Comparison of ENCODE assay signal across 8 cellular contexts in genomic region chr18:55585586-55586521, GRCh38. TPM values are rescaled to one million over a fixed set of nuclear protein-coding genes. Genes with fewer than 3 reads are reported as not detected.
DNase-seq lines count a peak whose midpoint lies in the region; ATAC-seq, FAIRE-seq and TF ChIP-seq lines count a peak whose summit lies in the region.

No MANE protein-coding gene starts in this region.

- H4K8ac ChIP-seq in IMR-90 (ENCODE audit: low read depth in 2 of 2, low read length in 2 of 2) = peak overlapping the region; percentile 55 to 59

- peak overlapping the region; percentile 74 for H4K91ac ChIP-seq in IMR-90 (ENCODE audit: insufficient read depth, low read depth, low read length)

- CTCF ChIA-PET in AG04450 (lab: Charles Lee) (interaction anchor here (0.6 to 1.5 kb wide), 5 partner anchors 242 to 990 kb away, joined by 3 to 6 read pairs (median 5); no protein-coding TSS in a partner anchor), IMR-90 (lab: Yijun Ruan, JAX) (interaction anchor here (0.6 kb wide), 1 partner anchor 194 kb away, joined by 3 read pairs; no protein-coding TSS in a partner anchor)

- peak overlapping the region; percentile 50 for H2BK20ac ChIP-seq in IMR-90 (ENCODE audit: low read depth, low read length)

- H3K4ac ChIP-seq in IMR-90 (ENCODE audit: low read depth, low read length) = peak overlapping the region; percentile 58

- POLR2A ChIA-PET in AG04450 (lab: Yijun Ruan, JAX) (no interaction called here), IMR-90 (lab: Charles Lee; ENCODE audit: unreplicated experiment) (interaction anchor here (0.6 kb wide), 1 partner anchor 351 kb away, joined by 3 read pairs; no protein-coding TSS in a partner anchor)

- ATAC-seq in IMR-90 (ENCODE audit: low read depth) (no peak), GM18517 (IDR thresholded peaks at IDR 0.05; ENCODE audit: unreplicated experiment) (no peak), HG02623 (IDR thresholded peaks at IDR 0.05; ENCODE audit: unreplicated experiment) (no peak), pancreas (no peak), GM18907 (IDR thresholded peaks at IDR 0.05; ENCODE audit: unreplicated experiment) (no peak)

- peak overlapping the region; percentile 18 for H2AK9ac ChIP-seq in IMR-90 (replicated peaks; ENCODE audit: low read depth, low read length, poor library complexity)

- intact Hi-C loops in IMR-90 (cut with micrococcal nuclease) = loop anchor here (2.0 to 10.0 kb wide), 8 partner anchors 84 to 649 kb away; no protein-coding TSS in a partner anchor
- intact Hi-C loops in pancreas (cut with DNase I) = no loop called here

- BruUV-seq in IMR-90 (replicated peaks; lab: Mats Ljungman, UMichigan) = no TSS peak

- WGBS in IMR-90 (ENCODE audit: extremely low coverage in 2 of 2, insufficient read length in 1 of 2), 2 experiments = 0% methylated on average over 4 of the region's 14 CpGs; no CpG with 5 or more reads in 1 of the 2 experiments
- 67 to 70% methylated on average over 14 of the region's 14 CpGs for WGBS in pancreas, 2 donors

- H2BK15ac ChIP-seq in IMR-90 (ENCODE audit: low read depth, low read length) = peak overlapping the region; percentile 63; the same call in 2 of the 3 replicates

- peak overlapping the region; percentile 67 for H2BK120ac ChIP-seq in IMR-90 (ENCODE audit: low read depth, low read length)

- TF ChIP-seq CTCF in AG04450 (IDR thresholded peaks at IDR 0.05; ENCODE audit: low read depth, low read length) (no peak), IMR-90 (conservative IDR thresholded peaks at IDR 0.05; ENCODE audit: low read depth, low read length) (no peak), bronchial epithelial cell (IDR thresholded peaks at IDR 0.05; ENCODE audit: insufficient read depth, low read length, severe bottlenecking) (no peak), pancreas (IDR thresholded peaks at IDR 0.05) (no peak)

- H3K36me3 ChIP-seq in IMR-90 (ENCODE audit: control insufficient read depth, insufficient read depth, low read length) = peaks cover 2% of the 10 kb centered on the region; the same call in 1 of the 2 replicates
- H3K36me3 ChIP-seq in bronchial epithelial cell (ENCODE audit: control insufficient read depth, insufficient read depth, low read length) = no peaks in the 10 kb centered on the region
- no peaks in the 10 kb centered on the region for H3K36me3 ChIP-seq in mucosa of rectum (ENCODE audit: control insufficient read depth in 2 of 2, insufficient read depth in 2 of 2, low read length in 2 of 2)
- no peaks in the 10 kb centered on the region for H3K36me3 ChIP-seq in pancreas

- dilution Hi-C loops in IMR-90 (cut with HindIII; ENCODE audit: low sequenced_read_pairs, unreplicated experiment) = no loop called here

- H3K23ac ChIP-seq in IMR-90 (ENCODE audit: low read depth, low read length) = peak overlapping the region; percentile 99

- H3K9me3 ChIP-seq in AG04450 (ENCODE audit: control insufficient read depth, insufficient read depth, low read length) (no peaks in the 10 kb centered on the region), IMR-90 (ENCODE audit: control insufficient read depth, insufficient read depth, low read length) (no peaks in the 10 kb centered on the region), mucosa of rectum (ENCODE audit: control insufficient read depth in 2 of 2, low read length in 2 of 2) (no peaks in the 10 kb centered on the region), pancreas (no peaks in the 10 kb centered on the region)

- H3K4me1 ChIP-seq in IMR-90 (ENCODE audit: control insufficient read depth, insufficient read depth, low read length) (peaks cover 6% of the 10 kb centered on the region), mucosa of rectum (ENCODE audit: control insufficient read depth in 2 of 2, insufficient read depth in 2 of 2, low read length in 2 of 2) (no peaks in the 10 kb centered on the region), pancreas (no peaks in the 10 kb centered on the region)

- peak overlapping the region; percentile 93; the same call in 1 of the 2 replicates for H3K18ac ChIP-seq in IMR-90 (ENCODE audit: low read depth, low read length)

- TF ChIP-seq RAD21 in IMR-90 (IDR thresholded peaks at IDR 0.05; ENCODE audit: low read length) = no peak

- DNase-seq in AG04450 (ENCODE audit: low read depth, low spot score) = no peak
- peak; percentile 35 for DNase-seq in IMR-90
- peak; percentile 20 for DNase-seq in bronchial epithelial cell (ENCODE audit: low read depth)
- DNase-seq in pancreas = no peak

- H3K79me1 ChIP-seq in IMR-90 (ENCODE audit: low read depth in 1 of 2, low read length in 2 of 2) = peaks cover 3 to 33% of the 10 kb centered on the region in 2 experiments; a peak in 3 of 4 replicates

- H3K4me3 ChIP-seq in AG04450 (ENCODE audit: low read depth, low read length) (peak overlapping the region; percentile 64), IMR-90 (ENCODE audit: insufficient read depth, low read depth, low read length) (peak overlapping the region; percentile 78), bronchial epithelial cell (ENCODE audit: low read depth, low read length) (peak overlapping the region; percentile 7), mucosa of rectum (ENCODE audit: low read length in 2 of 2) (peak overlapping the region; percentile 45 to 55), pancreas (peak overlapping the region in 1 of 4 donors; percentile 23)

- no peaks in the 10 kb centered on the region for H3K27me3 ChIP-seq in AG04450 (ENCODE audit: control insufficient read depth, insufficient read depth, low read length)
- H3K27me3 ChIP-seq in IMR-90 (ENCODE audit: control insufficient read depth, insufficient read depth, low read length) = no peaks in the 10 kb centered on the region
- no peaks in the 10 kb centered on the region for H3K27me3 ChIP-seq in bronchial epithelial cell (ENCODE audit: control insufficient read depth, insufficient read depth, low read length)
- H3K27me3 ChIP-seq in mucosa of rectum (ENCODE audit: control insufficient read depth in 2 of 2, insufficient read depth in 2 of 2, low read length in 2 of 2) = peaks cover 0 to 4% of the 10 kb centered on the region in 2 donors
- peaks cover 0 to 3% (median 0%) of the 10 kb centered on the region in 4 donors for H3K27me3 ChIP-seq in pancreas

- no peak for FAIRE-seq in bronchial epithelial cell (lab: Jason Lieb, UNC)
- FAIRE-seq in pancreas (lab: Jason Lieb, UNC) = no peak

- H2AFZ ChIP-seq in IMR-90 (replicated peaks; ENCODE audit: low read length, poor library complexity) = peak overlapping the region; percentile 76

- no peaks in the 10 kb centered on the region for H4K20me1 ChIP-seq in IMR-90 (ENCODE audit: insufficient read depth, low read length)

- in situ Hi-C loops in IMR-90 (cut with MboI; ENCODE audit: low sequenced_read_pairs) = loop anchor here (5.0 to 10.0 kb wide), 2 partner anchors 169 to 351 kb away; no protein-coding TSS in a partner anchor

- H2AK5ac ChIP-seq in IMR-90 (ENCODE audit: low read depth, low read length) = peak overlapping the region; percentile 74

- H3K56ac ChIP-seq in IMR-90 (ENCODE audit: extremely low read depth, insufficient read depth, low read length) = peak overlapping the region; percentile 81

- H3K14ac ChIP-seq in IMR-90 (replicated peaks; ENCODE audit: low read depth, low read length) = peak overlapping the region; percentile 74

- H3K9me1 ChIP-seq in IMR-90 (ENCODE audit: insufficient read depth, low read length) = 0 out of 2 replicates have a peak, but pooled peaks cover 3% of the 10 kb centered on the region

- H3K9ac ChIP-seq in IMR-90 (ENCODE audit: low read depth, low read length) (peak overlapping the region; percentile 98), mucosa of rectum (ENCODE audit: low read depth in 1 of 2, low read length in 2 of 2) (peak overlapping the region; percentile 5 to 35)

- peak overlapping the region; percentile 99 for H2BK5ac ChIP-seq in IMR-90 (ENCODE audit: low read depth, low read length, poor library complexity, severe bottlenecking)

- H3K27ac ChIP-seq in AG04450 (ENCODE audit: low read depth, low read length) (no peak overlapping the region), IMR-90 (ENCODE audit: insufficient read depth, low read length) (peak overlapping the region; percentile 96), mucosa of rectum (ENCODE audit: low read depth in 2 of 2, low read length in 2 of 2) (peak overlapping the region; percentile 33 to 38), pancreas (peak overlapping the region in 1 of 4 donors; percentile 10)

- TF ChIP-seq POLR2A in IMR-90 (IDR thresholded peaks at IDR 0.05; ENCODE audit: low read depth, low read length) = 0 out of 2 replicates have a peak, but pooled peaks have one; percentile 20

- H3K4me2 ChIP-seq in IMR-90 (ENCODE audit: low read depth, low read length) = peak overlapping the region; percentile 97

- H4K5ac ChIP-seq in IMR-90 (ENCODE audit: low read depth, low read length) = peak overlapping the region; percentile 68

TF ChIP-seq in IMR-90, 13 proteins besides CTCF, POLR2A, EP300 and RAD21 (continues in another document):
- TF ChIP-seq CEBPB (IDR thresholded peaks at IDR 0.05; ENCODE audit: low read depth, low read length) (no peak), RCOR1 (IDR thresholded peaks at IDR 0.05; ENCODE audit: insufficient replicate concordance, low read length) (no peak), ELK1 (IDR thresholded peaks at IDR 0.05; ENCODE audit: borderline replicate concordance, low read depth, low read length) (no peak), MAFK (IDR thresholded peaks at IDR 0.05; ENCODE audit: low read depth, low read length) (no peak), BHLHE40 (IDR thresholded peaks at IDR 0.05; ENCODE audit: low read depth, low read length) (no peak), FOS (IDR thresholded peaks at IDR 0.05; ENCODE audit: low read depth, low read length) (no peak), RFX5 (IDR thresholded peaks at IDR 0.05; ENCODE audit: low read depth, low read length) (no peak), CHD1 (IDR thresholded peaks at IDR 0.05; ENCODE audit: low read depth, low read length) (no peak), MAZ (IDR thresholded peaks at IDR 0.05; ENCODE audit: borderline replicate concordance, low read depth, low read length) (no peak)

RNA-seq across cellular contexts. Expression of gene TCF4, which starts 2.1 kb away (rescaled TPM):
- polyA plus RNA-seq in AG04450 (2011; rRNA removed) (41.4 and 47.3 TPM in 2 replicates), IMR-90 (2012; rRNA removed) (29.0 and 30.0 TPM in 2 replicates), pancreas (1 to 10 TPM; 4.4 to 7.3 TPM)
- polyA minus RNA-seq in AG04450 (2011; rRNA and poly(A)+ RNA removed) = 144 and 155 TPM in 2 replicates
- total RNA-seq in IMR-90 (2012; rRNA removed) (83.9 and 87.1 TPM in 2 replicates), bronchial epithelial cell (4.5 and 10.0 TPM in 2 replicates), pancreas (10 to 100 TPM in 4 of 6 donors, 1 to 10 TPM in 2; 8.2 to 27.9 (median 12.3) TPM)
- 9.9 and 15.3 TPM in 2 replicates for polyA plus RNA-seq in IMR-90 (2012; cell fraction: cytosol; rRNA removed)
- polyA plus RNA-seq in IMR-90 (2012; cell fraction: nucleus; rRNA removed; ENCODE audit: low replicate concordance) = 22.4 and 46.6 TPM in 2 replicates

Comparison
In these comparisons a context has a peak if more than half of its experiments do, and no peak if none do; other contexts are left out.
1. DNase-seq: peak in IMR-90 (single experiment) and bronchial epithelial cell (single experiment); none in AG04450 (single experiment) and pancreas (0 of 6).